Comparison of ENCODE assay signal across 31 cellular contexts in genomic region chr7:27771111-27771510, GRCh38. TPM values are rescaled to one million over a fixed set of nuclear protein-coding genes. Genes with fewer than 3 reads are reported as not detected.
DNase-seq lines count a peak whose midpoint lies in the region; ATAC-seq and FAIRE-seq lines count a peak whose summit lies in the region.
"Had no signal": no experiment of that assay in that cellular context is flagged by ENCODE, and none has a peak within 500 bp of the region (broad histone marks: within the 10 kb centered on the region; RNA-seq: fewer than 3 reads in every experiment).

No MANE protein-coding gene starts in this region.

- no peak overlapping the region for H3K4me2 ChIP-seq in GM23248 (ENCODE audit: unreplicated experiment)
- H3K4me2 ChIP-seq: BLaER1 treated with 17β-estradiol and CSF1 and Interleukin-3, amounts not matched to agents 10 nM and 100 nM had no signal

- peaks cover 12% of the 10 kb centered on the region for H3K4me1 Mint-ChIP-seq in activated T-helper 17 cell treated with anti-CD3 and anti-CD28 coated beads, Interleukin-2, amount 50 U/mL, for 72 hours
- H3K4me1 Mint-ChIP-seq: WTC11 had no signal

- no peaks in the 10 kb centered on the region for H3K9me3 ChIP-seq in GM23248 (ENCODE audit: low read depth)
- H3K9me3 ChIP-seq: BLaER1 treated with 17β-estradiol and CSF1 and Interleukin-3, amounts not matched to agents 10 nM and 100 nM; esophagus squamous epithelium; MG63; right lobe of liver had no signal

- H3F3A ChIP-seq in GM23248 (ENCODE audit: insufficient read depth), result 0 out of 2 replicates have a peak, but pooled peaks cover 13% of the 10 kb centered on the region

- peak; percentile 58 for DNase-seq in HS-27A (ENCODE audit: low read depth)
- peak; percentile 35 for DNase-seq in iris pigment epithelial cell (ENCODE audit: low read depth)
- DNase-seq in NCI-H524 (lab: John Stamatoyannopoulos, UW), result no peak
- no peak for DNase-seq in AG08395 (ENCODE audit: low spot score)
- no peak for DNase-seq in GM23248
- DNase-seq: activated CD8-positive, alpha-beta memory T cell treated with anti-CD3 and anti-CD28 coated beads, Interleukin-2, amount 50 U/mL, for 4 hours; aorta; caudate nucleus; COR-L47; DMS79; esophagus squamous epithelium; IMR-90; mesenchymal stem cell; MG63; NCI-H1417 treated with DMSO at 0.1 percent for 48 hours; NCI-H2081; NCI-H345; NCI-H82; right lobe of liver; SHP77; stimulated activated CD4-positive, alpha-beta T cell treated with anti-CD3 and anti-CD28 coated beads, Interleukin-12 subunit alpha, Interleukin-12 subunit beta, amount 100 ng/mL, for 4 hours; stimulated activated CD4-positive, alpha-beta T cell treated with anti-CD3 and anti-CD28 coated beads, Interleukin-4, amount 100 ng/mL, for 1 hour; substantia nigra had no signal

- in situ Hi-C loops in GM23248 (cut with MboI), result loop anchor here (10.0 kb wide), 1 partner anchor 566 kb away; the partner anchor contains the start of gene HOXA13

- peaks cover 17% of the 10 kb centered on the region for H3K4me1 ChIP-seq in GM23248 (ENCODE audit: insufficient read depth)
- H3K4me1 ChIP-seq: BLaER1 treated with 17β-estradiol and CSF1 and Interleukin-3, amounts not matched to agents 10 nM and 100 nM; right lobe of liver had no signal

- no peaks in the 10 kb centered on the region for H3K27me3 Mint-ChIP-seq in activated T-helper 17 cell treated with anti-CD3 and anti-CD28 coated beads, Interleukin-2, amount 50 U/mL, for 72 hours

- H3K36me3 Mint-ChIP-seq in activated T-helper 17 cell treated with anti-CD3 and anti-CD28 coated beads, Interleukin-2, amount 50 U/mL, for 72 hours (ENCODE audit: low read depth), result peaks cover 87% of the 10 kb centered on the region

- no peak overlapping the region for H3K9ac ChIP-seq in GM23248
- H3K9ac ChIP-seq: BLaER1 treated with 17β-estradiol and CSF1 and Interleukin-3, amounts not matched to agents 10 nM and 100 nM had no signal

- H3K27ac Mint-ChIP-seq in activated T-helper 17 cell treated with anti-CD3 and anti-CD28 coated beads, Interleukin-2, amount 50 U/mL, for 72 hours, result peak overlapping the region; percentile 59
- H3K27ac Mint-ChIP-seq: activated naive CD4-positive, alpha-beta T cell treated with anti-CD3 and anti-CD28 coated beads, Interleukin-2, amount 50 U/mL, for 72 hours; activated T-helper 2 cell treated with anti-CD3 and anti-CD28 coated beads, Interferon-gamma antibody, Interleukin-2, Interleukin-4, amounts not matched to agents 10 μg/mL and 5 μg/mL and 100 μg/mL, durations not matched to agents 14 hours and 24 hours and 36 hours; WTC11 had no signal

- no peaks in the 10 kb centered on the region for H3K9me2 ChIP-seq in GM23248 (ENCODE audit: insufficient read depth)

- no peaks in the 10 kb centered on the region for H3K9me3 Mint-ChIP-seq in activated T-helper 17 cell treated with anti-CD3 and anti-CD28 coated beads, Interleukin-2, amount 50 U/mL, for 72 hours
- H3K9me3 Mint-ChIP-seq: activated naive CD4-positive, alpha-beta T cell treated with anti-CD3 and anti-CD28 coated beads, Interleukin-2, amount 50 U/mL, for 72 hours; activated T-helper 2 cell treated with anti-CD3 and anti-CD28 coated beads, Interferon-gamma antibody, Interleukin-2, Interleukin-4, amounts not matched to agents 10 μg/mL and 5 μg/mL and 100 μg/mL, durations not matched to agents 14 hours and 24 hours and 36 hours; WTC11 had no signal

- FAIRE-seq in G401.6 (lab: Jason Lieb, UNC), result peak; percentile 27
- FAIRE-seq: frontal cortex had no signal

- no peak overlapping the region for H3K4me3 ChIP-seq in GM23248
- H3K4me3 ChIP-seq: BLaER1 treated with 17β-estradiol and CSF1 and Interleukin-3, amounts not matched to agents 10 nM and 100 nM; esophagus squamous epithelium; MG63; right lobe of liver had no signal

- H3K4me3 Mint-ChIP-seq in activated T-helper 17 cell treated with anti-CD3 and anti-CD28 coated beads, Interleukin-2, amount 50 U/mL, for 72 hours, result no peak overlapping the region
- H3K4me3 Mint-ChIP-seq: WTC11 had no signal

- H3K79me2 ChIP-seq in GM23248 (ENCODE audit: insufficient read depth), result peaks cover 67% of the 10 kb centered on the region

- peaks cover 4% of the 10 kb centered on the region for H4K20me1 ChIP-seq in GM23248 (ENCODE audit: insufficient read depth)

- ATAC-seq in activated T-helper 17 cell treated with anti-CD3 and anti-CD28 coated beads, Interleukin-2, amount 50 U/mL, for 72 hours (replicated peaks), result no peak
- ATAC-seq in GM21723 (IDR thresholded peaks at IDR 0.05; ENCODE audit: unreplicated experiment), result no peak
- ATAC-seq: activated naive CD4-positive, alpha-beta T cell treated with anti-CD3 and anti-CD28 coated beads, Interleukin-2, amount 50 U/mL, for 72 hours; WTC11 had no signal

- 95 to 97% methylated on average over 2 of the region's 2 CpGs for WGBS in GM23248 (ENCODE audit: low coverage in 1 of 2, low lambda C conversion rate in 2 of 2, missing lambda C conversion rate in 2 of 2), 2 experiments

- no peak overlapping the region for H3K27ac ChIP-seq in GM23248
- H3K27ac ChIP-seq: BLaER1 treated with 17β-estradiol and CSF1 and Interleukin-3, amounts not matched to agents 10 nM and 100 nM; esophagus squamous epithelium; right lobe of liver had no signal

- peaks cover 16% of the 10 kb centered on the region for H3K36me3 ChIP-seq in GM23248 (ENCODE audit: low read depth)

- H3K27me3 ChIP-seq in GM23248 (replicated peaks; ENCODE audit: insufficient read depth), result no peaks in the 10 kb centered on the region
- H3K27me3 ChIP-seq: BLaER1 treated with 17β-estradiol and CSF1 and Interleukin-3, amounts not matched to agents 10 nM and 100 nM; esophagus squamous epithelium; MG63; right lobe of liver had no signal

- no peak overlapping the region for H2AFZ ChIP-seq in GM23248

RNA-seq across cellular contexts. Expression of gene TAX1BP1, which starts 31.1 kb away (rescaled TPM):
- 100 to 1,000 TPM; 100 to 151 TPM for total RNA-seq in activated T-helper 17 cell treated with anti-CD3 and anti-CD28 coated beads, Interleukin-2, amount 50 U/mL, for 72 hours
- 79.4 and 98.1 TPM in 2 replicates for total RNA-seq in GM23248 (2014; rRNA removed; shearing (Covaris generic))
- 131 and 137 TPM in 2 replicates for polyA plus RNA-seq in GM23248 (2016; fragmentation: Nextera tagmentation; extraction: Ambion mirVana)

Comparison
In these comparisons a context has a peak if more than half of its experiments do, and no peak if none do; other contexts are left out.
1. DNase-seq: peak in HS-27A (single experiment) and iris pigment epithelial cell (single experiment); none in NCI-H524 (0 of 2), AG08395 (single experiment) and GM23248 (single experiment).